8 cellular contexts compared by ENCODE assay signal in genomic region chr20:58310291-58310782, GRCh38. TPM values are rescaled to one million over a fixed set of nuclear protein-coding genes. Genes with fewer than 3 reads are reported as not detected.
DNase-seq lines count a peak whose midpoint lies in the region; ATAC-seq lines count a peak whose summit lies in the region.

No MANE protein-coding gene starts in this region.

- H3K36me3 Mint-ChIP-seq in central memory CD8-positive, alpha-beta T cell (ENCODE audit: insufficient read depth): peaks cover 46% of the 10 kb centered on the region

- H3K27ac Mint-ChIP-seq in central memory CD8-positive, alpha-beta T cell (ENCODE audit: low read depth): peak overlapping the region; percentile 72

- DNase-seq in EH (ENCODE audit: low read depth) (peak; percentile 32), M059J (ENCODE audit: low read depth) (peak; percentile 57), SHP77 treated with DMSO at 0.1 percent for 48 hours (lab: John Stamatoyannopoulos, UW) (no peak)
- DNase-seq in central memory CD8-positive, alpha-beta T cell (ENCODE audit: low spot score in 2 of 2): no peak

- peaks cover 37% of the 10 kb centered on the region for H3K4me1 ChIP-seq in mucosa of stomach (ENCODE audit: control insufficient read depth, insufficient read depth, low read length)

- ATAC-seq in central memory CD8-positive, alpha-beta T cell (replicated peaks; ENCODE audit: extremely low read depth, poor library complexity, severe bottlenecking): no peak
- ATAC-seq in activated CD4-positive, CD25-positive, alpha-beta regulatory T cell treated with anti-CD3 and anti-CD28 coated beads, Interleukin-2, amount 50 U/mL, for 24 hours: no peak
- no peak for ATAC-seq in HG02970 (IDR thresholded peaks at IDR 0.05; ENCODE audit: low FRiP score, unreplicated experiment)
- ATAC-seq in GM21381 (IDR thresholded peaks at IDR 0.05; ENCODE audit: unreplicated experiment): no peak

- H3K4me3 ChIP-seq in mucosa of stomach (ENCODE audit: low read length): peak overlapping the region; percentile 28

- H3K4me3 Mint-ChIP-seq in central memory CD8-positive, alpha-beta T cell: peak overlapping the region; percentile 92

- no peaks in the 10 kb centered on the region for H3K9me3 Mint-ChIP-seq in central memory CD8-positive, alpha-beta T cell

- H3K4me1 Mint-ChIP-seq in central memory CD8-positive, alpha-beta T cell: peaks cover 43% of the 10 kb centered on the region

- no peaks in the 10 kb centered on the region for H3K9me3 ChIP-seq in mucosa of stomach (ENCODE audit: control insufficient read depth, low read length)

- peak overlapping the region; percentile 72 for H3K9ac ChIP-seq in mucosa of stomach (ENCODE audit: low read length)

- no peaks in the 10 kb centered on the region for H3K27me3 Mint-ChIP-seq in central memory CD8-positive, alpha-beta T cell

- H3K36me3 ChIP-seq in mucosa of stomach (ENCODE audit: control insufficient read depth, insufficient read depth, low read length): no peaks in the 10 kb centered on the region

- H3K27me3 ChIP-seq in mucosa of stomach (ENCODE audit: control insufficient read depth, insufficient read depth, low read length): no peaks in the 10 kb centered on the region

RNA-seq across cellular contexts. Expression of gene RAB22A, which starts 0.8 kb away (rescaled TPM):
- 19.5 and 25.5 TPM in 2 replicates for total RNA-seq in M059J (2014; rRNA removed; shearing (Covaris generic))

Comparison
In these comparisons a context has a peak if more than half of its experiments do, and no peak if none do; other contexts are left out.
1. DNase-seq: peak in EH (single experiment) and M059J (single experiment); none in central memory CD8-positive, alpha-beta T cell (0 of 2) and SHP77 treated with DMSO at 0.1 percent for 48 hours (single experiment).